Comparison of ENCODE assay signal across 21 cellular contexts in the genomic region with DNA sequence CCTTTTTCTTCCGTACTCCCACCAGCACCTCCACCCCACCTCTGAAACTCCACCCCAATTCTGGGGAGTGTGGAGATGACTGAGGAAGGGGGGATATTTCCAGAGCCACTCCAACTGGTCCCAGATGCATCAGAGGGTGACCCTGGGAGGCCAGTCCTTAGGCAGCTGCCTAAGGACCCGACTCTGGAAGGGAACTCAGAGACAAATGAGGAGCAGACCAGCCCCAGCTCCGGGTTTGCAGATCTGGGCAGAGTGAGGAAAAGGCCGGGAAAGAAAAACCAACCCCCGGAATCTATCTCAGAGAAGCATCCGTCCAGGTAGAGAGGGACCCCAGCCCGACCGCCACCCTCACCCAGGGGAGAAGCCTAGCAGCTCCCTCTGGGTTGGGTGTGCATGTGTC.
"Had no signal": no experiment of that assay in that cellular context is flagged by ENCODE, and none has a peak within 500 bp of the region (broad histone marks: within the 10 kb centered on the region; RNA-seq: fewer than 3 reads in every experiment).

No MANE protein-coding gene starts in this region.

- H3K27me3 Mint-ChIP-seq: activated CD8-positive, alpha-beta T cell treated with anti-CD3 and anti-CD28 coated beads for 36 hours; activated naive CD8-positive, alpha-beta T cell treated with anti-CD3 and anti-CD28 coated beads for 36 hours; activated T-helper 17 cell treated with anti-CD3 and anti-CD28 coated beads, Interleukin-2, amount 50 U/mL, for 72 hours had no signal

- H3K27ac ChIP-seq: epithelial cell of prostate, left ventricle myocardium inferior, right lobe of liver, testis had no signal

- H3K4me2 ChIP-seq: smooth muscle cell had no signal

- H3K36me3 Mint-ChIP-seq: activated naive CD8-positive, alpha-beta T cell treated with anti-CD3 and anti-CD28 coated beads for 36 hours; naive thymus-derived CD8-positive, alpha-beta T cell; stimulated activated effector memory CD8-positive, alpha-beta T cell treated with anti-CD3 and anti-CD28 coated beads, Interleukin-12 subunit alpha, Interleukin-12 subunit beta, amount 100 ng/mL, for 72 hours had no signal

- H3K36me3 ChIP-seq: left ventricle myocardium inferior, pancreas, right lobe of liver had no signal

- H3K4me3 ChIP-seq: left ventricle myocardium inferior, mucosa of descending colon, pancreas, right lobe of liver, smooth muscle cell, testis had no signal

- H3K27me3 ChIP-seq: pancreas, right lobe of liver, testis had no signal

- ATAC-seq: activated CD8-positive, alpha-beta T cell treated with anti-CD3 and anti-CD28 coated beads for 36 hours; activated T-helper 17 cell treated with anti-CD3 and anti-CD28 coated beads, Interleukin-2, amount 50 U/mL, for 72 hours; naive thymus-derived CD8-positive, alpha-beta T cell; right lobe of liver; stimulated activated effector memory CD8-positive, alpha-beta T cell treated with anti-CD3 and anti-CD28 coated beads, Interleukin-12 subunit alpha, Interleukin-12 subunit beta, amount 100 ng/mL, for 72 hours had no signal

- H3K27ac Mint-ChIP-seq: activated B cell treated with CpG ODN at 0.5 μM for 24 hours; activated CD8-positive, alpha-beta T cell treated with anti-CD3 and anti-CD28 coated beads for 36 hours; activated naive CD8-positive, alpha-beta T cell treated with anti-CD3 and anti-CD28 coated beads for 36 hours; activated T-helper 17 cell treated with anti-CD3 and anti-CD28 coated beads, Interleukin-2, amount 50 U/mL, for 72 hours had no signal

- H3K9me3 ChIP-seq: left ventricle myocardium inferior, mucosa of descending colon, pancreas, right lobe of liver, testis had no signal

- DNase-seq: activated B cell treated with CpG ODN at 0.5 μM for 24 hours; activated CD4-positive, alpha-beta T cell treated with anti-CD3 and anti-CD28 coated beads for 4 hours; activated CD8-positive, alpha-beta T cell treated with anti-CD3 and anti-CD28 coated beads for 36 hours; activated naive CD4-positive, alpha-beta T cell; activated naive CD8-positive, alpha-beta T cell treated with anti-CD3 and anti-CD28 coated beads for 36 hours; activated T-cell treated with anti-CD3 and anti-CD28 coated beads, Interleukin-2, amount 50 U/mL, for 1 hour; amygdala; foreskin fibroblast; hippocampal formation; kidney; left ventricle myocardium inferior; naive thymus-derived CD8-positive, alpha-beta T cell; pancreas; right lobe of liver; stimulated activated CD4-positive, alpha-beta T cell treated with anti-CD3 and anti-CD28 coated beads, Interleukin-4, amount 100 ng/mL, for 24 hours; testis had no signal

- H3K4me3 Mint-ChIP-seq: activated B cell treated with CpG ODN at 0.5 μM for 24 hours; activated CD8-positive, alpha-beta T cell treated with anti-CD3 and anti-CD28 coated beads for 36 hours; activated naive CD8-positive, alpha-beta T cell treated with anti-CD3 and anti-CD28 coated beads for 36 hours; activated T-helper 17 cell treated with anti-CD3 and anti-CD28 coated beads, Interleukin-2, amount 50 U/mL, for 72 hours; naive thymus-derived CD8-positive, alpha-beta T cell; stimulated activated effector memory CD8-positive, alpha-beta T cell treated with anti-CD3 and anti-CD28 coated beads, Interleukin-12 subunit alpha, Interleukin-12 subunit beta, amount 100 ng/mL, for 72 hours had no signal
